18 cellular contexts compared by ENCODE assay signal in genomic region chr1:54871275-54872040, GRCh38. TPM values are rescaled to one million over a fixed set of nuclear protein-coding genes. Genes with fewer than 3 reads are reported as not detected.
DNase-seq lines count a peak whose midpoint lies in the region; ATAC-seq and TF ChIP-seq lines count a peak whose summit lies in the region.
"Had no signal": no experiment of that assay in that cellular context is flagged by ENCODE, and none has a peak within 500 bp of the region (broad histone marks: within the 10 kb centered on the region; RNA-seq: fewer than 3 reads in every experiment).

No MANE protein-coding gene starts in this region.

- WGBS in right lobe of liver (ENCODE audit: insufficient coverage, low coverage, low lambda C conversion rate, missing lambda C conversion rate) = 51% methylated on average over 8 of the region's 16 CpGs

- H3K36me3 ChIP-seq in right lobe of liver (peaks cover 8 to 93% (median 28%) of the 10 kb centered on the region in 4 donors), left lung (peaks cover 0 to 98% of the 10 kb centered on the region in 2 donors)

- no peak for DNase-seq in RWPE1 (ENCODE audit: low spot score)
- peak; percentile 27 for DNase-seq in globus pallidus (ENCODE audit: low spot score)
- peak in 2 of 3 donors; percentile 70 to 72 for DNase-seq in right lobe of liver
- peak; percentile 41 for DNase-seq in superior temporal gyrus (ENCODE audit: extremely low spot score)
- DNase-seq in left lung = no peak
- DNase-seq in stimulated activated CD4-positive, alpha-beta T cell treated with anti-CD3 and anti-CD28 coated beads, Interleukin-4, amount 100 ng/mL, for 24 hours = no peak
- no peak for DNase-seq in stimulated activated CD4-positive, alpha-beta T cell treated with anti-CD3 and anti-CD28 coated beads, Interleukin-1b, Interleukin-23, amount 100 ng/mL, for 48 hours
- DNase-seq: BE2C; CD4-positive, CD25-positive, alpha-beta regulatory T cell; COR-L47; DMS 273 treated with DMSO at 0.1 percent for 48 hours; DND-41; H9; Karpas-422; MG63; NCI-H1092; NCI-H1694 had no signal

- CTCF ChIA-PET in RWPE1 (lab: Yijun Ruan, JAX) = no interaction called here

- intact Hi-C loops in right lobe of liver (cut with DNase I) (no loop called here), left lung (cut with DNase I) (no loop called here)

- ATAC-seq in right lobe of liver = peak; percentile 6 to 29 (median 12)
- no peak for ATAC-seq in left lung
- ATAC-seq: Panc1 had no signal

- H3K27ac ChIP-seq in RWPE1 (peak overlapping the region; percentile 20), right lobe of liver (peak overlapping the region in 1 of 3 donors; percentile 45), left lung (no peak overlapping the region)

- POLR2A ChIA-PET in RWPE1 (lab: Yijun Ruan, JAX; ENCODE audit: low non-redundant PET) = no interaction called here

- H3K4me1 ChIP-seq in right lobe of liver = peaks cover 0 to 98% (median 37%) of the 10 kb centered on the region in 4 donors
- peaks cover 3 to 4% of the 10 kb centered on the region in 2 donors for H3K4me1 ChIP-seq in left lung
- H3K4me1 ChIP-seq: BE2C had no signal

- no peaks in the 10 kb centered on the region for H3K9me3 ChIP-seq in right lobe of liver
- no peaks in the 10 kb centered on the region for H3K9me3 ChIP-seq in left lung
- H3K9me3 ChIP-seq: BE2C, MG63 had no signal

- TF ChIP-seq CTCF in RWPE1 (conservative IDR thresholded peaks at IDR 0.05; ENCODE audit: low read depth) (no peak), right lobe of liver (IDR thresholded peaks at IDR 0.05) (no peak), left lung (IDR thresholded peaks at IDR 0.05) (no peak)

- H3K4me3 ChIP-seq in right lobe of liver = no peak overlapping the region
- H3K4me3 ChIP-seq in left lung = no peak overlapping the region
- H3K4me3 ChIP-seq: MG63 had no signal

- H3K27me3 ChIP-seq in right lobe of liver (no peaks in the 10 kb centered on the region), left lung (no peaks in the 10 kb centered on the region)
- H3K27me3 ChIP-seq: BE2C, MG63 had no signal

- TF ChIP-seq POLR2A in right lobe of liver (IDR thresholded peaks at IDR 0.05) = no peak

RNA-seq across cellular contexts. Expression of gene DHCR24, which starts 15.5 kb away (rescaled TPM):
- total RNA-seq in right lobe of liver (1,000 to 10,000 TPM in 1 of 6 experiments, 100 to 1,000 TPM in 5; 319 to 1,976 (median 596) TPM), left lung (100 to 1,000 TPM; 668 to 741 TPM)

Comparison
In these comparisons a context has a peak if more than half of its experiments do, and no peak if none do; other contexts are left out.
1. DNase-seq: peak in globus pallidus (single experiment), right lobe of liver (2 of 3) and superior temporal gyrus (single experiment); none in RWPE1 (single experiment), left lung (0 of 2), stimulated activated CD4-positive, alpha-beta T cell treated with anti-CD3 and anti-CD28 coated beads, Interleukin-4, amount 100 ng/mL, for 24 hours (single experiment) and stimulated activated CD4-positive, alpha-beta T cell treated with anti-CD3 and anti-CD28 coated beads, Interleukin-1b, Interleukin-23, amount 100 ng/mL, for 48 hours (single experiment).